In the genomic region with DNA sequence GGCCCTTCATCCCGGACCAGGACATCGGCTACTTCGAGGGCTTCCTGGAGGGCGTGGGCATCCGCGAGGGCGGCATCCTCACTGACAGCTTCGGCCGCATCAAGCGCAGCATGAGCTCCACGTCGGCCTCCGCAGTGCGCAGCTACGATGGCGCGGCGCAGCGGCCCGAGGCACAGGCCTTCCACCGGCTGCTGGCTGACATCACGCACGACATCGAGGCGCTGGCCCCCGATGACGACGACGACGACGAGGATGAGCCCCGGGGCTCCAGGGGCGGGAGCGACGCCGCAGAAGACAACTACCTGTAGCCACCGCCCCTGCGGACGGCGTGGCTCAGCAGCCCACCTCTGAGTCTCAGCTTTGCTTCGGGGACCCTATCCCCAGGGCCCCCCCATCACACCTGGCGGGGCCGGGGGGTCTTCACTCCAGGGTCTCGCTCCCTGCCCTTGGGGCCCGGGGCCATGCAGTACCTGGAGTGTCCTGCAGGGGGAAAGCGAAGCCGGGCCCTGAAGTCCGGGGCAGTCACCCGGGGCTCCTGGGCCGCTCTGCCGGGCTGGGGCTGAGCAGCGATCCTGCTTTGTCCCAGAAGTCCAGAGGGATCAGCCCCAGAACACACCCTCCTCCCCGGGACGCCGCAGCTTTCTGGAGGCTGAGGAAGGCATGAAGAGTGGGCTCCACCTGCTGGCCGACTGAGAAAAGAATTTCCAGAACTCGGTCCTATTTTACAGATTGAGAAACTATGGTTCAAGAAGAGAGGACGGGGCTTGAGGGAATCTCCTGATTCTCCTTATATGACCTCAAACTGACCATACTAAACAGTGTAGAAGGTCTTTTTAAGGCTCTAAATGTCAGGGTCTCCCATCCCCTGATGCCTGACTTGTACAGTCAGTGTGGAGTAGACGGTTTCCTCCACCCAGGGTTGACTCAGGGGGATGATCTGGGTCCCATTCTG, we compare ENCODE assay signal across 1 cellular context.
TF ChIP-seq lines count a peak whose summit lies in the region.

No MANE protein-coding gene starts in this region.

TF ChIP-seq in HepG2, 621 proteins besides CTCF, POLR2A, EP300 and RAD21 (continued from another document and continues in another):
- TF ChIP-seq DNMT1 (CRISPR knock-in tag; IDR thresholded peaks at IDR 0.05) = 0 out of 2 replicates have a peak, but pooled peaks have one; percentile 59
- TF ChIP-seq HES4 (CRISPR knock-in tag; IDR thresholded peaks at IDR 0.05; ENCODE audit: borderline replicate concordance) = no peak
- no peak for TF ChIP-seq ZNF850 (CRISPR knock-in tag; conservative IDR thresholded peaks at IDR 0.05)
- TF ChIP-seq ZNF878 (CRISPR knock-in tag; IDR thresholded peaks at IDR 0.05) = no peak
- TF ChIP-seq RBAK (CRISPR knock-in tag; IDR thresholded peaks at IDR 0.05) = no peak
- no peak for TF ChIP-seq IRX3 (CRISPR knock-in tag; IDR thresholded peaks at IDR 0.05; ENCODE audit: borderline replicate concordance, low read depth)
- TF ChIP-seq ZNF282 (IDR thresholded peaks at IDR 0.05; ENCODE audit: partially characterized antibody) = no peak
- TF ChIP-seq KAT8 (CRISPR knock-in tag; IDR thresholded peaks at IDR 0.05) = peak; percentile 66; the same call in 1 of the 2 replicates
- TF ChIP-seq RCOR2 (CRISPR knock-in tag; IDR thresholded peaks at IDR 0.05) = peak; percentile 33; the same call in 1 of the 2 replicates
- TF ChIP-seq, protein P1, sequence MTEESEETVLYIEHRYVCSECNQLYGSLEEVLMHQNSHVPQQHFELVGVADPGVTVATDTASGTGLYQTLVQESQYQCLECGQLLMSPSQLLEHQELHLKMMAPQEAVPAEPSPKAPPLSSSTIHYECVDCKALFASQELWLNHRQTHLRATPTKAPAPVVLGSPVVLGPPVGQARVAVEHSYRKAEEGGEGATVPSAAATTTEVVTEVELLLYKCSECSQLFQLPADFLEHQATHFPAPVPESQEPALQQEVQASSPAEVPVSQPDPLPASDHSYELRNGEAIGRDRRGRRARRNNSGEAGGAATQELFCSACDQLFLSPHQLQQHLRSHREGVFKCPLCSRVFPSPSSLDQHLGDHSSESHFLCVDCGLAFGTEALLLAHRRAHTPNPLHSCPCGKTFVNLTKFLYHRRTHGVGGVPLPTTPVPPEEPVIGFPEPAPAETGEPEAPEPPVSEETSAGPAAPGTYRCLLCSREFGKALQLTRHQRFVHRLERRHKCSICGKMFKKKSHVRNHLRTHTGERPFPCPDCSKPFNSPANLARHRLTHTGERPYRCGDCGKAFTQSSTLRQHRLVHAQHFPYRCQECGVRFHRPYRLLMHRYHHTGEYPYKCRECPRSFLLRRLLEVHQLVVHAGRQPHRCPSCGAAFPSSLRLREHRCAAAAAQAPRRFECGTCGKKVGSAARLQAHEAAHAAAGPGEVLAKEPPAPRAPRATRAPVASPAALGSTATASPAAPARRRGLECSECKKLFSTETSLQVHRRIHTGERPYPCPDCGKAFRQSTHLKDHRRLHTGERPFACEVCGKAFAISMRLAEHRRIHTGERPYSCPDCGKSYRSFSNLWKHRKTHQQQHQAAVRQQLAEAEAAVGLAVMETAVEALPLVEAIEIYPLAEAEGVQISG (CRISPR knock-in tag; IDR thresholded peaks at IDR 0.05) = peak; percentile 87
- peak; percentile 89; the same call in 1 of the 2 replicates for TF ChIP-seq ZNF556 (CRISPR knock-in tag; IDR thresholded peaks at IDR 0.05; ENCODE audit: borderline replicate concordance)
- TF ChIP-seq, protein P2, sequence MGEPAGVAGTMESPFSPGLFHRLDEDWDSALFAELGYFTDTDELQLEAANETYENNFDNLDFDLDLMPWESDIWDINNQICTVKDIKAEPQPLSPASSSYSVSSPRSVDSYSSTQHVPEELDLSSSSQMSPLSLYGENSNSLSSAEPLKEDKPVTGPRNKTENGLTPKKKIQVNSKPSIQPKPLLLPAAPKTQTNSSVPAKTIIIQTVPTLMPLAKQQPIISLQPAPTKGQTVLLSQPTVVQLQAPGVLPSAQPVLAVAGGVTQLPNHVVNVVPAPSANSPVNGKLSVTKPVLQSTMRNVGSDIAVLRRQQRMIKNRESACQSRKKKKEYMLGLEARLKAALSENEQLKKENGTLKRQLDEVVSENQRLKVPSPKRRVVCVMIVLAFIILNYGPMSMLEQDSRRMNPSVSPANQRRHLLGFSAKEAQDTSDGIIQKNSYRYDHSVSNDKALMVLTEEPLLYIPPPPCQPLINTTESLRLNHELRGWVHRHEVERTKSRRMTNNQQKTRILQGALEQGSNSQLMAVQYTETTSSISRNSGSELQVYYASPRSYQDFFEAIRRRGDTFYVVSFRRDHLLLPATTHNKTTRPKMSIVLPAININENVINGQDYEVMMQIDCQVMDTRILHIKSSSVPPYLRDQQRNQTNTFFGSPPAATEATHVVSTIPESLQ (CRISPR knock-in tag; conservative IDR thresholded peaks at IDR 0.05) = no peak
- no peak for TF ChIP-seq NFIC (IDR thresholded peaks at IDR 0.05; ENCODE audit: low read length)
- no peak for TF ChIP-seq ZNF30 (CRISPR knock-in tag; IDR thresholded peaks at IDR 0.05)
- TF ChIP-seq, protein P3, sequence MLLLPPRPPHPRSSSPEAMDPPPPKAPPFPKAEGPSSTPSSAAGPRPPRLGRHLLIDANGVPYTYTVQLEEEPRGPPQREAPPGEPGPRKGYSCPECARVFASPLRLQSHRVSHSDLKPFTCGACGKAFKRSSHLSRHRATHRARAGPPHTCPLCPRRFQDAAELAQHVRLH (CRISPR knock-in tag; IDR thresholded peaks at IDR 0.05; ENCODE audit: borderline replicate concordance, low read depth) = peak; percentile 69; the same call in 1 of the 2 replicates
- TF ChIP-seq, protein P4, sequence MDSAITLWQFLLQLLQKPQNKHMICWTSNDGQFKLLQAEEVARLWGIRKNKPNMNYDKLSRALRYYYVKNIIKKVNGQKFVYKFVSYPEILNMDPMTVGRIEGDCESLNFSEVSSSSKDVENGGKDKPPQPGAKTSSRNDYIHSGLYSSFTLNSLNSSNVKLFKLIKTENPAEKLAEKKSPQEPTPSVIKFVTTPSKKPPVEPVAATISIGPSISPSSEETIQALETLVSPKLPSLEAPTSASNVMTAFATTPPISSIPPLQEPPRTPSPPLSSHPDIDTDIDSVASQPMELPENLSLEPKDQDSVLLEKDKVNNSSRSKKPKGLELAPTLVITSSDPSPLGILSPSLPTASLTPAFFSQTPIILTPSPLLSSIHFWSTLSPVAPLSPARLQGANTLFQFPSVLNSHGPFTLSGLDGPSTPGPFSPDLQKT (CRISPR knock-in tag; IDR thresholded peaks at IDR 0.05; ENCODE audit: borderline replicate concordance) = no peak
- no peak for TF ChIP-seq FOSL1 (CRISPR knock-in tag; IDR thresholded peaks at IDR 0.05; ENCODE audit: borderline replicate concordance)
- TF ChIP-seq ZNF7 (CRISPR knock-in tag; IDR thresholded peaks at IDR 0.05) = no peak
- TF ChIP-seq U2AF2 (IDR thresholded peaks at IDR 0.05; ENCODE audit: low read depth, low read length) = no peak
- TF ChIP-seq ZNF33A (CRISPR knock-in tag; IDR thresholded peaks at IDR 0.05; ENCODE audit: borderline replicate concordance) = no peak
- no peak for TF ChIP-seq MTA3 (CRISPR knock-in tag; IDR thresholded peaks at IDR 0.05)
- TF ChIP-seq, protein P5, sequence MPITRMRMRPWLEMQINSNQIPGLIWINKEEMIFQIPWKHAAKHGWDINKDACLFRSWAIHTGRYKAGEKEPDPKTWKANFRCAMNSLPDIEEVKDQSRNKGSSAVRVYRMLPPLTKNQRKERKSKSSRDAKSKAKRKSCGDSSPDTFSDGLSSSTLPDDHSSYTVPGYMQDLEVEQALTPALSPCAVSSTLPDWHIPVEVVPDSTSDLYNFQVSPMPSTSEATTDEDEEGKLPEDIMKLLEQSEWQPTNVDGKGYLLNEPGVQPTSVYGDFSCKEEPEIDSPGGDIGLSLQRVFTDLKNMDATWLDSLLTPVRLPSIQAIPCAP (CRISPR knock-in tag; IDR thresholded peaks at IDR 0.05; ENCODE audit: low read depth) = no peak
- no peak for TF ChIP-seq ZC3H4 (CRISPR knock-in tag; IDR thresholded peaks at IDR 0.05; ENCODE audit: borderline replicate concordance)
- TF ChIP-seq DPF2 (CRISPR knock-in tag; IDR thresholded peaks at IDR 0.05; ENCODE audit: borderline replicate concordance, low read depth) = no peak
- no peak for TF ChIP-seq KDM5B (CRISPR knock-in tag; IDR thresholded peaks at IDR 0.05; ENCODE audit: borderline replicate concordance)
- 0 out of 2 replicates have a peak, but pooled peaks have one; percentile 28 for TF ChIP-seq PPARG (CRISPR knock-in tag; conservative IDR thresholded peaks at IDR 0.05)
- TF ChIP-seq, protein P6, sequence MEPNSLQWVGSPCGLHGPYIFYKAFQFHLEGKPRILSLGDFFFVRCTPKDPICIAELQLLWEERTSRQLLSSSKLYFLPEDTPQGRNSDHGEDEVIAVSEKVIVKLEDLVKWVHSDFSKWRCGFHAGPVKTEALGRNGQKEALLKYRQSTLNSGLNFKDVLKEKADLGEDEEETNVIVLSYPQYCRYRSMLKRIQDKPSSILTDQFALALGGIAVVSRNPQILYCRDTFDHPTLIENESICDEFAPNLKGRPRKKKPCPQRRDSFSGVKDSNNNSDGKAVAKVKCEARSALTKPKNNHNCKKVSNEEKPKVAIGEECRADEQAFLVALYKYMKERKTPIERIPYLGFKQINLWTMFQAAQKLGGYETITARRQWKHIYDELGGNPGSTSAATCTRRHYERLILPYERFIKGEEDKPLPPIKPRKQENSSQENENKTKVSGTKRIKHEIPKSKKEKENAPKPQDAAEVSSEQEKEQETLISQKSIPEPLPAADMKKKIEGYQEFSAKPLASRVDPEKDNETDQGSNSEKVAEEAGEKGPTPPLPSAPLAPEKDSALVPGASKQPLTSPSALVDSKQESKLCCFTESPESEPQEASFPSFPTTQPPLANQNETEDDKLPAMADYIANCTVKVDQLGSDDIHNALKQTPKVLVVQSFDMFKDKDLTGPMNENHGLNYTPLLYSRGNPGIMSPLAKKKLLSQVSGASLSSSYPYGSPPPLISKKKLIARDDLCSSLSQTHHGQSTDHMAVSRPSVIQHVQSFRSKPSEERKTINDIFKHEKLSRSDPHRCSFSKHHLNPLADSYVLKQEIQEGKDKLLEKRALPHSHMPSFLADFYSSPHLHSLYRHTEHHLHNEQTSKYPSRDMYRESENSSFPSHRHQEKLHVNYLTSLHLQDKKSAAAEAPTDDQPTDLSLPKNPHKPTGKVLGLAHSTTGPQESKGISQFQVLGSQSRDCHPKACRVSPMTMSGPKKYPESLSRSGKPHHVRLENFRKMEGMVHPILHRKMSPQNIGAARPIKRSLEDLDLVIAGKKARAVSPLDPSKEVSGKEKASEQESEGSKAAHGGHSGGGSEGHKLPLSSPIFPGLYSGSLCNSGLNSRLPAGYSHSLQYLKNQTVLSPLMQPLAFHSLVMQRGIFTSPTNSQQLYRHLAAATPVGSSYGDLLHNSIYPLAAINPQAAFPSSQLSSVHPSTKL (CRISPR knock-in tag; IDR thresholded peaks at IDR 0.05) = no peak
- TF ChIP-seq, protein P7, sequence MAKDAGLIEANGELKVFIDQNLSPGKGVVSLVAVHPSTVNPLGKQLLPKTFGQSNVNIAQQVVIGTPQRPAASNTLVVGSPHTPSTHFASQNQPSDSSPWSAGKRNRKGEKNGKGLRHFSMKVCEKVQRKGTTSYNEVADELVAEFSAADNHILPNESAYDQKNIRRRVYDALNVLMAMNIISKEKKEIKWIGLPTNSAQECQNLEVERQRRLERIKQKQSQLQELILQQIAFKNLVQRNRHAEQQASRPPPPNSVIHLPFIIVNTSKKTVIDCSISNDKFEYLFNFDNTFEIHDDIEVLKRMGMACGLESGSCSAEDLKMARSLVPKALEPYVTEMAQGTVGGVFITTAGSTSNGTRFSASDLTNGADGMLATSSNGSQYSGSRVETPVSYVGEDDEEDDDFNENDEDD (CRISPR knock-in tag; IDR thresholded peaks at IDR 0.05; ENCODE audit: borderline replicate concordance) = no peak
- TF ChIP-seq ZNF441 (CRISPR knock-in tag; IDR thresholded peaks at IDR 0.05; ENCODE audit: borderline replicate concordance) = 0 out of 2 replicates have a peak, but pooled peaks have one; percentile 51
- TF ChIP-seq TCF12 (IDR thresholded peaks at IDR 0.05) = no peak
- TF ChIP-seq TCF12 (CRISPR knock-in tag; IDR thresholded peaks at IDR 0.05) = no peak
- no peak for TF ChIP-seq ZEB1 (IDR thresholded peaks at IDR 0.05; ENCODE audit: insufficient replicate concordance, low read depth)
- no peak for TF ChIP-seq WIZ (CRISPR knock-in tag; IDR thresholded peaks at IDR 0.05)
- TF ChIP-seq ZNF317 (CRISPR knock-in tag; IDR thresholded peaks at IDR 0.05) = 0 out of 2 replicates have a peak, but pooled peaks have one; percentile 45
- TF ChIP-seq, protein P8, sequence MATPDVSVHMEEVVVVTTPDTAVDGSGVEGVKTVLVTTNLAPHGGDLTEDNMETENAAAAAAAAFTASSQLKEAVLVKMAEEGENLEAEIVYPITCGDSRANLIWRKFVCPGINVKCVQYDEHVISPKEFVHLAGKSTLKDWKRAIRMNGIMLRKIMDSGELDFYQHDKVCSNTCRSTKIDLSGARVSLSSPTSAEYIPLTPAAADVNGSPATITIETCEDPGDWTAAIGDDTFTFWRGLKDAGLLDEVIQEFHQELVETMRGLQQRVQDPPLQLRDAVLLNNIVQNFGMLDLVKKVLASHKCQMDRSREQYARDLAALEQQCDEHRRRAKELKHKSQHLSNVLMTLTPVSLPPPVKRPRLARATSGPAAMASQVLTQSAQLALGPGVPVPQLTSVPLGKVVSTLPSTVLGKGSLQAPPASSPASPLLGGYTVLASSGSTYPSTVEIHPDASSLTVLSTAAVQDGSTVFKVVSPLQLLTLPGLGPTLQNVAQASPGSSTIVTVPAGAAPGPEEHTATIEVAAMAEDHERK (CRISPR knock-in tag; IDR thresholded peaks at IDR 0.05; ENCODE audit: low read depth) = no peak
- peak; percentile 36; the same call in 1 of the 2 replicates for TF ChIP-seq GFI1 (CRISPR knock-in tag; IDR thresholded peaks at IDR 0.05; ENCODE audit: borderline replicate concordance)
- TF ChIP-seq SIX4 (CRISPR knock-in tag; IDR thresholded peaks at IDR 0.05) = no peak
- peak; percentile 10; the same call in 1 of the 2 replicates for TF ChIP-seq ZNF768 (CRISPR knock-in tag; IDR thresholded peaks at IDR 0.05)
- peak; percentile 53; the same call in 1 of the 2 replicates for TF ChIP-seq ZFP90 (CRISPR knock-in tag; IDR thresholded peaks at IDR 0.05; ENCODE audit: borderline replicate concordance)
- peak; percentile 63; the same call in 1 of the 2 replicates for TF ChIP-seq ZSCAN12 (CRISPR knock-in tag; IDR thresholded peaks at IDR 0.05)
- TF ChIP-seq ZNF430 (CRISPR knock-in tag; IDR thresholded peaks at IDR 0.05) = 0 out of 2 replicates have a peak, but pooled peaks have one; percentile 55
